ENCODE assay signal across 13 cellular contexts in genomic region chr4:3375688-3376087, GRCh38.
DNase-seq lines count a peak whose midpoint lies in the region; ATAC-seq lines count a peak whose summit lies in the region.
"Had no signal": no experiment of that assay in that cellular context is flagged by ENCODE, and none has a peak within 500 bp of the region (broad histone marks: within the 10 kb centered on the region; RNA-seq: fewer than 3 reads in every experiment).

No MANE protein-coding gene starts in this region.

- no peak overlapping the region for H3K27ac Mint-ChIP-seq in activated CD8-positive, alpha-beta T cell treated with anti-CD3 and anti-CD28 coated beads, Interleukin-2, amount 10 ng/mL, durations not matched to agents 7 days and 5 days
- H3K27ac Mint-ChIP-seq: activated naive CD4-positive, alpha-beta T cell treated with anti-CD3 and anti-CD28 coated beads for 36 hours had no signal

- H3K4me1 Mint-ChIP-seq in activated CD8-positive, alpha-beta T cell treated with anti-CD3 and anti-CD28 coated beads, Interleukin-2, amount 10 ng/mL, durations not matched to agents 7 days and 5 days (ENCODE audit: low read depth): peaks cover 12% of the 10 kb centered on the region

- H3K4me3 Mint-ChIP-seq in activated CD8-positive, alpha-beta T cell treated with anti-CD3 and anti-CD28 coated beads, Interleukin-2, amount 10 ng/mL, durations not matched to agents 7 days and 5 days: no peak overlapping the region
- H3K4me3 Mint-ChIP-seq: activated naive CD4-positive, alpha-beta T cell treated with anti-CD3 and anti-CD28 coated beads for 36 hours had no signal

- POLR2A ChIA-PET in activated CD8-positive, alpha-beta T cell treated with anti-CD3 and anti-CD28 coated beads, Interleukin-2, amount 10 ng/mL, durations not matched to agents 7 days and 5 days (lab: Charles Lee): no interaction called here

- CTCF ChIA-PET in activated CD8-positive, alpha-beta T cell treated with anti-CD3 and anti-CD28 coated beads, Interleukin-2, amount 10 ng/mL, durations not matched to agents 7 days and 5 days (lab: Charles Lee): no interaction called here

- peaks cover 21% of the 10 kb centered on the region for H3K27me3 Mint-ChIP-seq in activated CD8-positive, alpha-beta T cell treated with anti-CD3 and anti-CD28 coated beads, Interleukin-2, amount 10 ng/mL, durations not matched to agents 7 days and 5 days (ENCODE audit: low read depth)

- DNase-seq in NCI-H187 (lab: John Stamatoyannopoulos, UW): peak; percentile 15 to 28
- DNase-seq in NCI-H187 treated with DMSO at 0.1 percent for 48 hours (lab: John Stamatoyannopoulos, UW): no peak
- DNase-seq in NCI-H345 treated with DMSO at 0.1 percent for 48 hours (lab: John Stamatoyannopoulos, UW; ENCODE audit: unreplicated experiment): peak; percentile 23
- DNase-seq in dermis blood vessel endothelial cell: peak; percentile 78
- peak; percentile 78 for DNase-seq in skeletal muscle cell (ENCODE audit: low read depth)
- no peak for DNase-seq in activated CD8-positive, alpha-beta T cell treated with anti-CD3 and anti-CD28 coated beads, Interleukin-2, amount 10 ng/mL, durations not matched to agents 7 days and 5 days
- DNase-seq in DMS53 (lab: John Stamatoyannopoulos, UW): no peak
- no peak for DNase-seq in DMS153 treated with DMSO at 0.1 percent for 48 hours (lab: John Stamatoyannopoulos, UW; ENCODE audit: unreplicated experiment)
- DNase-seq: activated CD4-positive, alpha-beta T cell treated with anti-CD3 and anti-CD28 coated beads for 1 hour; activated naive CD4-positive, alpha-beta T cell treated with anti-CD3 and anti-CD28 coated beads for 36 hours; NCI-H146; nucleus accumbens; SJCRH30 had no signal

- no peak overlapping the region for H3K4me3 ChIP-seq in skeletal muscle cell (ENCODE audit: low read depth, low read length)
- H3K4me3 ChIP-seq: SJCRH30 had no signal

- ATAC-seq in activated CD8-positive, alpha-beta T cell treated with anti-CD3 and anti-CD28 coated beads, Interleukin-2, amount 10 ng/mL, durations not matched to agents 7 days and 5 days: no peak

- H3K9me3 Mint-ChIP-seq in activated CD8-positive, alpha-beta T cell treated with anti-CD3 and anti-CD28 coated beads, Interleukin-2, amount 10 ng/mL, durations not matched to agents 7 days and 5 days (ENCODE audit: insufficient read depth): peaks cover 3% of the 10 kb centered on the region

- H3K36me3 Mint-ChIP-seq in activated CD8-positive, alpha-beta T cell treated with anti-CD3 and anti-CD28 coated beads, Interleukin-2, amount 10 ng/mL, durations not matched to agents 7 days and 5 days (ENCODE audit: low read depth): no peaks in the 10 kb centered on the region

Comparison
In these comparisons a context has a peak if more than half of its experiments do, and no peak if none do; other contexts are left out.
1. DNase-seq: peak in NCI-H187 (2 of 2), NCI-H345 treated with DMSO at 0.1 percent for 48 hours (single experiment), dermis blood vessel endothelial cell (single experiment) and skeletal muscle cell (single experiment); none in NCI-H187 treated with DMSO at 0.1 percent for 48 hours (single experiment), activated CD8-positive, alpha-beta T cell treated with anti-CD3 and anti-CD28 coated beads, Interleukin-2, amount 10 ng/mL, durations not matched to agents 7 days and 5 days (single experiment), DMS53 (single experiment) and DMS153 treated with DMSO at 0.1 percent for 48 hours (single experiment).